Comparison of ENCODE assay signal across 24 cellular contexts in the genomic region with DNA sequence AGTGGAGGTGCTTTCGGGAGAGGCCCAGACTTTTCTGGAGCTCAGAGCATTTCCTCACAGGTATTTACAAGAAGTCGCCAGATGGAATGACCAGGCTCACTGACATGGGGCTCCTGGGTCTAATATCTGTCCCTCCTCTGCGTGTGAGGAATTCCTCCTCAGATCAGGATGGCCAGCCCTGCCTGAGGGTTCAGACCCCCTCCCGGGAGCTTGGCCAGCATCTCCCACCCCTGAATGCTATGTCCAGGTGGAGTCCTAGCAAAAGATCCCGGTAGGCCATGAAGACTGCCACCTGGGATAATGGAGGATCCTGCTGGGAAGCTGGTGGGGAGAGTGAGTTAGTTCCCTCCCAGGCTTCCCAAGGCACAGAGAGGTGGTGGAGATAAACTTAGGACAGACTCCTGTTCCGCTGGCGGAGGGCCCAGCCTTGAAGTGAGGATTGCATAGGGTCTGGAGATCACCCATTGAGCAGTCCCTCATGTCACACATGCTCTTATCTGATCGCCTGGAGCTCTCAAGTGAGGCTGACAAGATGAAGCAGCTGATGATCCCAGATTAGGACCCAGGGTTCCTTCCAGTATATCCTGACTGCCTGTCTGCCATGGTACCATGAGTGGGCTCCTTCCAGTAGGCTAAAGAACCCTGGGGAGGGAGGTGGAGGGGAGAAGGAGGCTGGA. TPM values are rescaled to one million over a fixed set of nuclear protein-coding genes. Genes with fewer than 3 reads are reported as not detected.
DNase-seq lines count a peak whose midpoint lies in the region; ATAC-seq, FAIRE-seq and TF ChIP-seq lines count a peak whose summit lies in the region.
"Had no signal": no experiment of that assay in that cellular context is flagged by ENCODE, and none has a peak within 500 bp of the region (broad histone marks: within the 10 kb centered on the region; RNA-seq: fewer than 3 reads in every experiment).

No MANE protein-coding gene starts in this region.

- POLR2A ChIA-PET in activated CD4-positive, alpha-beta T cell treated with anti-CD3 and anti-CD28 coated beads, Interleukin-2, amount 10 ng/mL, durations not matched to agents 7 days and 5 days (lab: Charles Lee) = no interaction called here

- no peaks in the 10 kb centered on the region for H3K36me3 ChIP-seq in BE2C
- H3K36me3 ChIP-seq in bronchial epithelial cell (ENCODE audit: control insufficient read depth, insufficient read depth, low read length) = peaks cover 1% of the 10 kb centered on the region
- no peaks in the 10 kb centered on the region for H3K36me3 ChIP-seq in muscle layer of duodenum (ENCODE audit: control insufficient read depth in 1 of 2, insufficient read depth in 2 of 2, low read length in 2 of 2)
- H3K36me3 ChIP-seq: neural progenitor cell, tibial artery had no signal

- H3K4me3 ChIP-seq in BE2C (ENCODE audit: low read depth, low read length) (no peak overlapping the region), bronchial epithelial cell (ENCODE audit: low read depth, low read length) (no peak overlapping the region), muscle layer of duodenum (ENCODE audit: low read depth in 1 of 2, low read length in 2 of 2) (no peak overlapping the region)
- H3K4me3 ChIP-seq: GM12878, neural progenitor cell, psoas muscle, tibial artery had no signal

- peaks cover 10% of the 10 kb centered on the region for H3K4me1 Mint-ChIP-seq in activated CD4-positive, alpha-beta T cell treated with anti-CD3 and anti-CD28 coated beads, Interleukin-2, amount 10 ng/mL, durations not matched to agents 7 days and 5 days
- H3K4me1 Mint-ChIP-seq in effector memory CD8-positive, alpha-beta T cell (ENCODE audit: low read depth in 2 of 2) = peaks cover 3 to 10% of the 10 kb centered on the region in 2 donors

- TF ChIP-seq CTCF in BE2C (IDR thresholded peaks at IDR 0.05; ENCODE audit: low read depth, low read length) (no peak), bronchial epithelial cell (IDR thresholded peaks at IDR 0.05; ENCODE audit: insufficient read depth, low read length, severe bottlenecking) (no peak)

- no peak overlapping the region for H3K4me3 Mint-ChIP-seq in activated CD4-positive, alpha-beta T cell treated with anti-CD3 and anti-CD28 coated beads, Interleukin-2, amount 10 ng/mL, durations not matched to agents 7 days and 5 days
- H3K4me3 Mint-ChIP-seq in effector memory CD8-positive, alpha-beta T cell = no peak overlapping the region
- H3K4me3 Mint-ChIP-seq: activated CD4-positive, alpha-beta memory T cell treated with anti-CD3 and anti-CD28 coated beads for 36 hours; activated naive CD4-positive, alpha-beta T cell treated with anti-CD3 and anti-CD28 coated beads, Interleukin-2, amount 10 ng/mL, durations not matched to agents 7 days and 5 days; H9; neural progenitor cell had no signal

- H3K27me3 ChIP-seq in BE2C = no peaks in the 10 kb centered on the region
- no peaks in the 10 kb centered on the region for H3K27me3 ChIP-seq in bronchial epithelial cell (ENCODE audit: control insufficient read depth, insufficient read depth, low read length)
- H3K27me3 ChIP-seq in muscle layer of duodenum (ENCODE audit: low read depth, low read length) = no peaks in the 10 kb centered on the region
- H3K27me3 ChIP-seq: tibial artery had no signal

- H3K27ac ChIP-seq in muscle layer of duodenum (ENCODE audit: low read length) = peak overlapping the region; percentile 2
- H3K27ac ChIP-seq: neural progenitor cell, tibial artery had no signal

- H3K9me3 ChIP-seq in BE2C = no peaks in the 10 kb centered on the region
- no peaks in the 10 kb centered on the region for H3K9me3 ChIP-seq in muscle layer of duodenum (ENCODE audit: control insufficient read depth in 1 of 2, low read length in 2 of 2)
- H3K9me3 ChIP-seq: psoas muscle, spleen, tibial artery had no signal

- H3K27ac Mint-ChIP-seq in activated CD4-positive, alpha-beta T cell treated with anti-CD3 and anti-CD28 coated beads, Interleukin-2, amount 10 ng/mL, durations not matched to agents 7 days and 5 days = no peak overlapping the region
- no peak overlapping the region for H3K27ac Mint-ChIP-seq in effector memory CD8-positive, alpha-beta T cell
- H3K27ac Mint-ChIP-seq: activated CD4-positive, alpha-beta memory T cell treated with anti-CD3 and anti-CD28 coated beads for 36 hours; activated naive CD4-positive, alpha-beta T cell treated with anti-CD3 and anti-CD28 coated beads, Interleukin-2, amount 10 ng/mL, durations not matched to agents 7 days and 5 days; H9 had no signal

- peak; percentile 74 for DNase-seq in BE2C
- DNase-seq in bronchial epithelial cell (ENCODE audit: low read depth) = no peak
- DNase-seq in HuH-7 (ENCODE audit: low spot score) = no peak
- no peak for DNase-seq in activated CD4-positive, alpha-beta T cell treated with anti-CD3 and anti-CD28 coated beads, Interleukin-2, amount 10 ng/mL, durations not matched to agents 7 days and 5 days
- DNase-seq in effector memory CD8-positive, alpha-beta T cell = no peak
- DNase-seq: activated CD4-positive, alpha-beta memory T cell treated with anti-CD3 and anti-CD28 coated beads for 36 hours; activated naive CD4-positive, alpha-beta T cell treated with anti-CD3 and anti-CD28 coated beads, Interleukin-2, amount 10 ng/mL, durations not matched to agents 7 days and 5 days; activated T-cell treated with anti-CD3 and anti-CD28 coated beads, Interleukin-2, amount 50 U/mL, for 1 hour; DMS153; GF-D8; H9; kidney glomerular epithelial cell; midbrain; NCI-H2029; NCI-H446 treated with DMSO at 0.1 percent for 48 hours; psoas muscle; spleen; T-helper 1 cell; tibial artery had no signal

- H3K27me3 Mint-ChIP-seq in activated CD4-positive, alpha-beta T cell treated with anti-CD3 and anti-CD28 coated beads, Interleukin-2, amount 10 ng/mL, durations not matched to agents 7 days and 5 days = peaks cover 23% of the 10 kb centered on the region
- peaks cover 3 to 53% of the 10 kb centered on the region in 2 donors for H3K27me3 Mint-ChIP-seq in effector memory CD8-positive, alpha-beta T cell

- H3K9me3 Mint-ChIP-seq in activated CD4-positive, alpha-beta T cell treated with anti-CD3 and anti-CD28 coated beads, Interleukin-2, amount 10 ng/mL, durations not matched to agents 7 days and 5 days = no peaks in the 10 kb centered on the region
- H3K9me3 Mint-ChIP-seq in effector memory CD8-positive, alpha-beta T cell = no peaks in the 10 kb centered on the region
- H3K9me3 Mint-ChIP-seq: activated CD4-positive, alpha-beta memory T cell treated with anti-CD3 and anti-CD28 coated beads for 36 hours; activated naive CD4-positive, alpha-beta T cell treated with anti-CD3 and anti-CD28 coated beads, Interleukin-2, amount 10 ng/mL, durations not matched to agents 7 days and 5 days; H9; neural progenitor cell had no signal

- no peaks in the 10 kb centered on the region for H3K36me3 Mint-ChIP-seq in activated CD4-positive, alpha-beta T cell treated with anti-CD3 and anti-CD28 coated beads, Interleukin-2, amount 10 ng/mL, durations not matched to agents 7 days and 5 days (ENCODE audit: low read depth)
- H3K36me3 Mint-ChIP-seq in effector memory CD8-positive, alpha-beta T cell (ENCODE audit: insufficient read depth) = no peaks in the 10 kb centered on the region
- H3K36me3 Mint-ChIP-seq: activated CD4-positive, alpha-beta memory T cell treated with anti-CD3 and anti-CD28 coated beads for 36 hours; activated naive CD4-positive, alpha-beta T cell treated with anti-CD3 and anti-CD28 coated beads, Interleukin-2, amount 10 ng/mL, durations not matched to agents 7 days and 5 days had no signal

- CTCF ChIA-PET in activated CD4-positive, alpha-beta T cell treated with anti-CD3 and anti-CD28 coated beads, Interleukin-2, amount 10 ng/mL, durations not matched to agents 7 days and 5 days (lab: Charles Lee) = interaction anchor here (0.6 kb wide), 1 partner anchor 324 kb away, joined by 4 read pairs; no protein-coding TSS in a partner anchor

- H3K4me1 ChIP-seq in BE2C (peaks cover 23% of the 10 kb centered on the region), muscle layer of duodenum (ENCODE audit: control insufficient read depth in 1 of 2, insufficient read depth in 2 of 2, low read length in 2 of 2) (peaks cover 34 to 70% of the 10 kb centered on the region in 2 donors)
- H3K4me1 ChIP-seq: psoas muscle had no signal

- FAIRE-seq in bronchial epithelial cell (lab: Jason Lieb, UNC) = peak; percentile 77
- FAIRE-seq: astrocyte, colon, GM12878 had no signal

- no peak for ATAC-seq in effector memory CD8-positive, alpha-beta T cell (replicated peaks)
- ATAC-seq: GM12878, psoas muscle had no signal

RNA-seq across cellular contexts. Expression of a gene that starts 5.7 kb away (rescaled TPM):
- polyA plus RNA-seq in BE2C (2012; ENCODE audit: insufficient read depth, insufficient read length, low read depth) = 43.1 TPM
- 5.9 and 9.0 TPM in 2 replicates for total RNA-seq in bronchial epithelial cell
- total RNA-seq in activated CD4-positive, alpha-beta T cell treated with anti-CD3 and anti-CD28 coated beads, Interleukin-2, amount 10 ng/mL, durations not matched to agents 7 days and 5 days = 1 to 10 TPM; 1.7 to 3.4 TPM

RNA-seq across cellular contexts. Expression of a gene that starts 23.4 kb away (rescaled TPM):
- polyA plus RNA-seq in BE2C (2012; ENCODE audit: insufficient read depth, insufficient read length, low read depth) = not detected
- total RNA-seq in bronchial epithelial cell = 0.90 TPM in 1 of 2 replicates, not detected in the other
- total RNA-seq in activated CD4-positive, alpha-beta T cell treated with anti-CD3 and anti-CD28 coated beads, Interleukin-2, amount 10 ng/mL, durations not matched to agents 7 days and 5 days = not detected
- total RNA-seq: activated CD4-positive, alpha-beta memory T cell treated with anti-CD3 and anti-CD28 coated beads for 36 hours; psoas muscle had no signal
- polyA plus RNA-seq: psoas muscle had no signal
